23 cellular contexts compared by ENCODE assay signal in the genomic region with DNA sequence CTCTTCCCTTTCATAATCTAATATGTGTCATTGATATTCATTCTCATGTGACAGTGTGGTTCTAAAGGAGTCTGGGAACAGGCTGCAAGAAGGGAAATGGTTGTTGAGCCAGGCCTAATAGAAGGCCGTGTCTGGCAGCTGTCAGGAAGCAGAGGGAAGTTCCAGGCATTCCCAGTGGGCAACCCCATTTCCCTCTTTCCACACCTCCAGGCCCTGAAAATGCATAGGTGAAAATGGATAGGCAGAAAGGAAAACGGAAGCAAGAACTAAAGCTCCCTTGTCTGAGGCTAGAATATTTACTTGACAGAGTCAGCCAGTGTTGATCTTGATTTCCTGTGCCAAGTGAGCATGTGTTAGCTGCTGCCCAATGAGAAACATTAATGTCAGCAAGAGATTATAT.
DNase-seq lines count a peak whose midpoint lies in the region; ATAC-seq, FAIRE-seq and TF ChIP-seq lines count a peak whose summit lies in the region.
"Had no signal": no experiment of that assay in that cellular context is flagged by ENCODE, and none has a peak within 500 bp of the region (broad histone marks: within the 10 kb centered on the region; RNA-seq: fewer than 3 reads in every experiment).

No MANE protein-coding gene starts in this region.

- DNase-seq in GM19239 (ENCODE audit: insufficient read length, low spot score): no peak
- no peak for DNase-seq in WTC11 (ENCODE audit: low spot score)
- peak; percentile 57 for DNase-seq in islet precursor cell
- DNase-seq in lower leg skin (ENCODE audit: low spot score in 2 of 2): no peak
- DNase-seq in MV-4-11 (lab: John Stamatoyannopoulos, UW): no peak
- no peak for DNase-seq in germinal center (ENCODE audit: low spot score)
- DNase-seq: activated T-cell treated with anti-CD3 and anti-CD28 coated beads, Interleukin-2, amount 50 U/mL, for 1 hour; AML-193; Calu3; effector CD8-positive, alpha-beta T cell; left colon; mucosa of descending colon; NCI-H1048; NCI-H446 treated with DMSO at 0.1 percent for 48 hours; ovary; small intestine; thyroid gland had no signal

- no peaks in the 10 kb centered on the region for H3K27me3 Mint-ChIP-seq in WTC11 (ENCODE audit: low read depth)

- no peaks in the 10 kb centered on the region for H4K20me1 ChIP-seq in Loucy (ENCODE audit: insufficient read depth, low read length, poor library complexity, severe bottlenecking)

- H3K4me3 Mint-ChIP-seq in WTC11: no peak overlapping the region
- H3K4me3 Mint-ChIP-seq: brain; stimulated activated effector memory CD8-positive, alpha-beta T cell treated with anti-CD3 and anti-CD28 coated beads, Interleukin-12 subunit alpha, Interleukin-12 subunit beta, amount 100 ng/mL, for 72 hours had no signal

- WGBS in lower leg skin, 2 donors: 46 to 52% methylated on average over 2 of the region's 2 CpGs

- peak overlapping the region; percentile 80 for H2AFZ ChIP-seq in Loucy (ENCODE audit: low read length)

- POLR2A ChIA-PET in WTC11 (lab: Charles Lee): no interaction called here

- no peaks in the 10 kb centered on the region for H3K27me3 ChIP-seq in Loucy (ENCODE audit: insufficient read depth, low read length, poor library complexity, severe bottlenecking)
- H3K27me3 ChIP-seq: ovary, SJSA1, thyroid gland had no signal

- H3K9me2 ChIP-seq in Loucy (replicated peaks; ENCODE audit: low read depth, low read length): no peaks in the 10 kb centered on the region

- no peak for TF ChIP-seq POLR2A in lower leg skin (IDR thresholded peaks at IDR 0.05)

- H3K9ac ChIP-seq in Loucy (ENCODE audit: low read depth, low read length, poor library complexity, severe bottlenecking): no peak overlapping the region

- H3K36me3 ChIP-seq in Loucy (ENCODE audit: insufficient read depth, low read length): no peaks in the 10 kb centered on the region
- H3K36me3 ChIP-seq: ovary, SJSA1, thyroid gland had no signal

- no peak overlapping the region for H3K4me3 ChIP-seq in Loucy (ENCODE audit: low read length, poor library complexity, severe bottlenecking)
- H3K4me3 ChIP-seq in lower leg skin (ENCODE audit: low read depth, poor library complexity, severe bottlenecking): no peak overlapping the region
- H3K4me3 ChIP-seq: mucosa of descending colon, ovary, SJSA1, thyroid gland had no signal

- H3K36me3 Mint-ChIP-seq in WTC11: no peaks in the 10 kb centered on the region
- H3K36me3 Mint-ChIP-seq: activated naive CD4-positive, alpha-beta T cell treated with anti-CD3 and anti-CD28 coated beads, Interleukin-2, amount 50 U/mL, for 72 hours; brain; stimulated activated effector memory CD8-positive, alpha-beta T cell treated with anti-CD3 and anti-CD28 coated beads, Interleukin-12 subunit alpha, Interleukin-12 subunit beta, amount 100 ng/mL, for 72 hours had no signal

- peaks cover 9% of the 10 kb centered on the region; the same call in 1 of the 2 replicates for H3K9me3 Mint-ChIP-seq in WTC11
- H3K9me3 Mint-ChIP-seq: activated naive CD4-positive, alpha-beta T cell treated with anti-CD3 and anti-CD28 coated beads, Interleukin-2, amount 50 U/mL, for 72 hours; stimulated activated effector memory CD8-positive, alpha-beta T cell treated with anti-CD3 and anti-CD28 coated beads, Interleukin-12 subunit alpha, Interleukin-12 subunit beta, amount 100 ng/mL, for 72 hours had no signal

- peak; percentile 31 for FAIRE-seq in GM19239 (lab: Jason Lieb, UNC)
- FAIRE-seq: small intestine had no signal

- H3K27ac Mint-ChIP-seq in WTC11: 0 out of 2 replicates have a peak overlapping the region, but pooled peaks have one; percentile 1
- H3K27ac Mint-ChIP-seq: activated naive CD4-positive, alpha-beta T cell treated with anti-CD3 and anti-CD28 coated beads, Interleukin-2, amount 50 U/mL, for 72 hours; brain; stimulated activated effector memory CD8-positive, alpha-beta T cell treated with anti-CD3 and anti-CD28 coated beads, Interleukin-12 subunit alpha, Interleukin-12 subunit beta, amount 100 ng/mL, for 72 hours had no signal

- no peaks in the 10 kb centered on the region for H3F3A ChIP-seq in Loucy (ENCODE audit: low read depth)

- peaks cover 49% of the 10 kb centered on the region for H3K4me1 Mint-ChIP-seq in WTC11

- CTCF ChIA-PET in WTC11 (lab: Charles Lee): interaction anchor here (1.6 to 2.5 kb wide), 3 partner anchors 12 to 19 kb away, joined by 4 to 12 read pairs (median 6); no protein-coding TSS in a partner anchor

- no peaks in the 10 kb centered on the region for H3K79me2 ChIP-seq in Loucy (ENCODE audit: insufficient read depth, low read length)

- peak overlapping the region; percentile 14 for H3K4me2 ChIP-seq in Loucy (ENCODE audit: low read depth, low read length, poor library complexity, severe bottlenecking)

- no peaks in the 10 kb centered on the region for H3K9me3 ChIP-seq in Loucy (ENCODE audit: insufficient read depth, low read depth, low read length)
- H3K9me3 ChIP-seq: mucosa of descending colon, ovary, SJSA1, thyroid gland had no signal

- intact Hi-C loops in lower leg skin (cut with DNase I; ENCODE audit: low total_unique reads): no loop called here

- TF ChIP-seq CTCF in Loucy (conservative IDR thresholded peaks at IDR 0.05; ENCODE audit: low read length): no peak
- TF ChIP-seq CTCF in WTC11 (IDR thresholded peaks at IDR 0.05): no peak
- TF ChIP-seq CTCF in lower leg skin (IDR thresholded peaks at IDR 0.05): no peak

- H3K4me1 ChIP-seq in Loucy (ENCODE audit: insufficient read depth, low read length, poor library complexity, severe bottlenecking): peaks cover 37% of the 10 kb centered on the region
- H3K4me1 ChIP-seq: thyroid gland had no signal

- ATAC-seq in WTC11 (no peak), GM19023 (IDR thresholded peaks at IDR 0.05; ENCODE audit: unreplicated experiment) (no peak)
- ATAC-seq: activated naive CD4-positive, alpha-beta T cell treated with anti-CD3 and anti-CD28 coated beads, Interleukin-2, amount 50 U/mL, for 72 hours; left colon; mucosa of descending colon; stimulated activated effector memory CD8-positive, alpha-beta T cell treated with anti-CD3 and anti-CD28 coated beads, Interleukin-12 subunit alpha, Interleukin-12 subunit beta, amount 100 ng/mL, for 72 hours had no signal

TF ChIP-seq in WTC11, 78 proteins besides CTCF, POLR2A, EP300 and RAD21:
- TF ChIP-seq, protein P1, sequence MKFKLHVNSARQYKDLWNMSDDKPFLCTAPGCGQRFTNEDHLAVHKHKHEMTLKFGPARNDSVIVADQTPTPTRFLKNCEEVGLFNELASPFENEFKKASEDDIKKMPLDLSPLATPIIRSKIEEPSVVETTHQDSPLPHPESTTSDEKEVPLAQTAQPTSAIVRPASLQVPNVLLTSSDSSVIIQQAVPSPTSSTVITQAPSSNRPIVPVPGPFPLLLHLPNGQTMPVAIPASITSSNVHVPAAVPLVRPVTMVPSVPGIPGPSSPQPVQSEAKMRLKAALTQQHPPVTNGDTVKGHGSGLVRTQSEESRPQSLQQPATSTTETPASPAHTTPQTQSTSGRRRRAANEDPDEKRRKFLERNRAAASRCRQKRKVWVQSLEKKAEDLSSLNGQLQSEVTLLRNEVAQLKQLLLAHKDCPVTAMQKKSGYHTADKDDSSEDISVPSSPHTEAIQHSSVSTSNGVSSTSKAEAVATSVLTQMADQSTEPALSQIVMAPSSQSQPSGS (CRISPR knock-in tag; IDR thresholded peaks at IDR 0.05; ENCODE audit: borderline replicate concordance, low read depth): no peak
- TF ChIP-seq SOX15 (CRISPR knock-in tag; IDR thresholded peaks at IDR 0.05) (no peak), MXD4 (CRISPR knock-in tag; IDR thresholded peaks at IDR 0.05; ENCODE audit: borderline replicate concordance) (no peak), ZNF416 (CRISPR knock-in tag; IDR thresholded peaks at IDR 0.05) (no peak)
